ENCODE assay signal across 33 cellular contexts in genomic region chr4:27703771-27704170, GRCh38.
"Had no signal": no experiment of that assay in that cellular context is flagged by ENCODE, and none has a peak within 500 bp of the region (broad histone marks: within the 10 kb centered on the region; RNA-seq: fewer than 3 reads in every experiment).

No MANE protein-coding gene starts in this region.

- H3K4me1 ChIP-seq: ascending aorta, body of pancreas, breast epithelium had no signal

- H3K36me3 Mint-ChIP-seq: activated CD4-positive, alpha-beta memory T cell treated with anti-CD3 and anti-CD28 coated beads for 36 hours; activated naive CD4-positive, alpha-beta T cell treated with anti-CD3 and anti-CD28 coated beads, Interleukin-2, amount 10 ng/mL, durations not matched to agents 7 days and 5 days; activated naive CD4-positive, alpha-beta T cell treated with anti-CD3 and anti-CD28 coated beads, Interleukin-2, amount 50 U/mL, for 24 hours; activated naive CD8-positive, alpha-beta T cell; activated naive CD8-positive, alpha-beta T cell treated with anti-CD3 and anti-CD28 coated beads, Interleukin-2, amount 10 ng/mL, durations not matched to agents 7 days and 5 days had no signal

- H3K27me3 Mint-ChIP-seq: activated B cell treated with CpG ODN at 0.5 μM for 24 hours; activated CD4-positive, alpha-beta memory T cell treated with anti-CD3 and anti-CD28 coated beads for 36 hours; activated CD4-positive, alpha-beta T cell treated with anti-CD3 and anti-CD28 coated beads, Interleukin-2, amount 10 ng/mL, durations not matched to agents 24 days and 14 days; activated CD8-positive, alpha-beta T cell treated with anti-CD3 and anti-CD28 coated beads for 36 hours; activated naive CD4-positive, alpha-beta T cell treated with anti-CD3 and anti-CD28 coated beads, Interleukin-2, amount 10 ng/mL, durations not matched to agents 7 days and 5 days; activated naive CD4-positive, alpha-beta T cell treated with anti-CD3 and anti-CD28 coated beads, Interleukin-2, amount 50 U/mL, for 24 hours; activated naive CD8-positive, alpha-beta T cell; activated naive CD8-positive, alpha-beta T cell treated with anti-CD3 and anti-CD28 coated beads, Interleukin-2, amount 10 ng/mL, durations not matched to agents 7 days and 5 days; activated naive CD8-positive, alpha-beta T cell treated with anti-CD3 and anti-CD28 coated beads, Interleukin-2, amount 50 U/mL, for 24 hours had no signal

- H3K27ac Mint-ChIP-seq: activated B cell treated with CpG ODN at 0.5 μM for 24 hours; activated CD4-positive, alpha-beta memory T cell treated with anti-CD3 and anti-CD28 coated beads for 36 hours; activated CD4-positive, alpha-beta T cell treated with anti-CD3 and anti-CD28 coated beads, Interleukin-2, amount 10 ng/mL, durations not matched to agents 24 days and 14 days; activated CD8-positive, alpha-beta T cell treated with anti-CD3 and anti-CD28 coated beads for 36 hours; activated naive CD4-positive, alpha-beta T cell treated with anti-CD3 and anti-CD28 coated beads, Interleukin-2, amount 10 ng/mL, durations not matched to agents 7 days and 5 days; activated naive CD4-positive, alpha-beta T cell treated with anti-CD3 and anti-CD28 coated beads, Interleukin-2, amount 50 U/mL, for 24 hours; activated naive CD8-positive, alpha-beta T cell; activated naive CD8-positive, alpha-beta T cell treated with anti-CD3 and anti-CD28 coated beads, Interleukin-2, amount 10 ng/mL, durations not matched to agents 7 days and 5 days; activated naive CD8-positive, alpha-beta T cell treated with anti-CD3 and anti-CD28 coated beads, Interleukin-2, amount 50 U/mL, for 24 hours; activated T-cell treated with anti-CD3 and anti-CD28 coated beads, Interleukin-2, amount 50 U/mL, for 72 hours; activated T-helper 2 cell treated with anti-CD3 and anti-CD28 coated beads, Interferon-gamma antibody, Interleukin-2, Interleukin-4, amounts not matched to agents 10 μg/mL and 5 μg/mL and 100 μg/mL, durations not matched to agents 14 hours and 24 hours and 36 hours; T-helper 1 cell treated with Interleukin-12 subunit alpha and Interleukin-12 subunit beta and Interleukin-4 antibody, amounts not matched to agents 30 μg/mL and 1 μg/mL, for 36 hours; T-helper 2 cell treated with Interferon-gamma antibody and Interleukin-4, amounts not matched to agents 5 μg/mL and 100 μg/mL, for 36 hours had no signal

- H3K9me3 ChIP-seq: ascending aorta, body of pancreas, breast epithelium had no signal

- H3K4me1 Mint-ChIP-seq: activated B cell treated with CpG ODN at 0.5 μM for 24 hours; activated CD4-positive, alpha-beta T cell treated with anti-CD3 and anti-CD28 coated beads, Interleukin-2, amount 10 ng/mL, durations not matched to agents 24 days and 14 days; activated naive CD4-positive, alpha-beta T cell treated with anti-CD3 and anti-CD28 coated beads, Interleukin-2, amount 10 ng/mL, durations not matched to agents 7 days and 5 days; activated naive CD4-positive, alpha-beta T cell treated with anti-CD3 and anti-CD28 coated beads, Interleukin-2, amount 50 U/mL, for 24 hours; activated naive CD8-positive, alpha-beta T cell treated with anti-CD3 and anti-CD28 coated beads, Interleukin-2, amount 10 ng/mL, durations not matched to agents 7 days and 5 days; activated naive CD8-positive, alpha-beta T cell treated with anti-CD3 and anti-CD28 coated beads, Interleukin-2, amount 50 U/mL, for 24 hours had no signal

- H3K4me3 ChIP-seq: ascending aorta, body of pancreas, breast epithelium had no signal

- H3K9me3 Mint-ChIP-seq: activated B cell treated with CpG ODN at 0.5 μM for 24 hours; activated CD4-positive, alpha-beta T cell treated with anti-CD3 and anti-CD28 coated beads, Interleukin-2, amount 10 ng/mL, durations not matched to agents 24 days and 14 days; activated naive CD4-positive, alpha-beta T cell treated with anti-CD3 and anti-CD28 coated beads, Interleukin-2, amount 50 U/mL, for 24 hours; activated naive CD8-positive, alpha-beta T cell treated with anti-CD3 and anti-CD28 coated beads, Interleukin-2, amount 50 U/mL, for 24 hours; activated T-helper 2 cell treated with anti-CD3 and anti-CD28 coated beads, Interferon-gamma antibody, Interleukin-2, Interleukin-4, amounts not matched to agents 10 μg/mL and 5 μg/mL and 100 μg/mL, durations not matched to agents 14 hours and 24 hours and 36 hours; T-helper 1 cell treated with Interleukin-12 subunit alpha and Interleukin-12 subunit beta and Interleukin-4 antibody, amounts not matched to agents 30 μg/mL and 1 μg/mL, for 36 hours had no signal

- DNase-seq: activated B cell treated with CpG ODN at 0.5 μM for 24 hours; activated CD4-positive, alpha-beta memory T cell treated with anti-CD3 and anti-CD28 coated beads for 36 hours; activated CD4-positive, alpha-beta T cell treated with anti-CD3 and anti-CD28 coated beads for 4 hours; activated CD4-positive, alpha-beta T cell treated with anti-CD3 and anti-CD28 coated beads, Interleukin-2, amount 10 ng/mL, durations not matched to agents 24 days and 14 days; activated CD4-positive, alpha-beta T cell treated with anti-CD3 and anti-CD28 coated beads, Interleukin-2, amount 50 U/mL, for 1 hour; activated CD4-positive, alpha-beta T cell treated with anti-CD3 and anti-CD28 coated beads, Interleukin-2, amount 50 U/mL, for 4 hours; activated CD4-positive, CD25-positive, alpha-beta regulatory T cell treated with anti-CD3 and anti-CD28 coated beads, Interleukin-2, amount 50 U/mL, for 72 hours; activated CD8-positive, alpha-beta memory T cell treated with anti-CD3 and anti-CD28 coated beads, Interleukin-2, amount 50 U/mL, for 4 hours; activated effector memory CD4-positive, alpha-beta T cell treated with Interleukin-2 at 50 U/mL for 16 hours; activated gamma-delta T cell; activated naive CD4-positive, alpha-beta T cell treated with anti-CD3 and anti-CD28 coated beads, Interleukin-2, amount 10 ng/mL, durations not matched to agents 7 days and 5 days; activated naive CD4-positive, alpha-beta T cell treated with Interleukin-2 at 50 U/mL for 16 hours; activated naive CD8-positive, alpha-beta T cell treated with anti-CD3 and anti-CD28 coated beads, Interleukin-2, amount 10 ng/mL, durations not matched to agents 7 days and 5 days; activated naive CD8-positive, alpha-beta T cell treated with anti-CD3 and anti-CD28 coated beads, Interleukin-2, amount 50 U/mL, for 24 hours; activated T-cell treated with anti-CD3 and anti-CD28 coated beads for 4 hours; activated T-cell treated with anti-CD3 and anti-CD28 coated beads, Interleukin-2, amount 50 U/mL, for 1 hour; activated T-cell treated with anti-CD3 and anti-CD28 coated beads, Interleukin-2, amount 50 U/mL, for 4 hours; activated T-cell treated with anti-CD3 and anti-CD28 coated beads, Interleukin-2, amount 50 U/mL, for 72 hours; body of pancreas; brain microvascular endothelial cell; central memory CD4-positive, alpha-beta T cell; T-helper 1 cell; T-helper 2 cell; T-helper 9 cell had no signal

- H3K36me3 ChIP-seq: ascending aorta, brain microvascular endothelial cell, breast epithelium had no signal

- H3K27ac ChIP-seq: ascending aorta, body of pancreas, brain microvascular endothelial cell, breast epithelium, VCaP had no signal

- H3K4me3 Mint-ChIP-seq: activated B cell treated with CpG ODN at 0.5 μM for 24 hours; activated CD4-positive, alpha-beta memory T cell treated with anti-CD3 and anti-CD28 coated beads for 36 hours; activated CD4-positive, alpha-beta T cell treated with anti-CD3 and anti-CD28 coated beads, Interleukin-2, amount 10 ng/mL, durations not matched to agents 24 days and 14 days; activated CD8-positive, alpha-beta T cell treated with anti-CD3 and anti-CD28 coated beads for 36 hours; activated naive CD4-positive, alpha-beta T cell treated with anti-CD3 and anti-CD28 coated beads, Interleukin-2, amount 10 ng/mL, durations not matched to agents 7 days and 5 days; activated naive CD4-positive, alpha-beta T cell treated with anti-CD3 and anti-CD28 coated beads, Interleukin-2, amount 50 U/mL, for 24 hours; activated naive CD8-positive, alpha-beta T cell; activated naive CD8-positive, alpha-beta T cell treated with anti-CD3 and anti-CD28 coated beads, Interleukin-2, amount 10 ng/mL, durations not matched to agents 7 days and 5 days; activated naive CD8-positive, alpha-beta T cell treated with anti-CD3 and anti-CD28 coated beads, Interleukin-2, amount 50 U/mL, for 24 hours; activated T-cell treated with anti-CD3 and anti-CD28 coated beads, Interleukin-2, amount 50 U/mL, for 4 hours; activated T-cell treated with anti-CD3 and anti-CD28 coated beads, Interleukin-2, amount 50 U/mL, for 72 hours; T-helper 1 cell treated with Interleukin-12 subunit alpha and Interleukin-12 subunit beta and Interleukin-4 antibody, amounts not matched to agents 30 μg/mL and 1 μg/mL, for 36 hours; T-helper 2 cell treated with Interferon-gamma antibody and Interleukin-4, amounts not matched to agents 5 μg/mL and 100 μg/mL, for 36 hours had no signal

- H3K27me3 ChIP-seq: ascending aorta, body of pancreas, brain microvascular endothelial cell, breast epithelium had no signal
